8 cellular contexts compared by ENCODE assay signal in genomic region chr17:80082403-80083135, GRCh38.
A peak's percentile ranks its signal among the peaks of the same experiment; 100 is the strongest.
DNase-seq lines count a peak whose midpoint lies in the region; ATAC-seq and TF ChIP-seq lines count a peak whose summit lies in the region.

No MANE protein-coding gene starts in this region.

- DNase-seq in NCI-H2029 (lab: John Stamatoyannopoulos, UW) (peak; percentile 49), T-helper 22 cell (ENCODE audit: low read depth) (peak; percentile 13), astrocyte of the hippocampus (ENCODE audit: low read depth, low spot score) (peak; percentile 85), iPS DF 19.7 (ENCODE audit: low read depth, low spot score) (peak; percentile 54)
- peak; percentile 28 to 60 for DNase-seq in stimulated activated CD4-positive, alpha-beta T cell treated with anti-CD3 and anti-CD28 coated beads, Interleukin-12 subunit alpha, Interleukin-12 subunit beta, amount 100 ng/mL, for 24 hours (ENCODE audit: low read depth in 2 of 2)

- ATAC-seq in HG03342 (IDR thresholded peaks at IDR 0.05; ENCODE audit: unreplicated experiment): no peak
- ATAC-seq in GM18502 (IDR thresholded peaks at IDR 0.05; ENCODE audit: poor library complexity, unreplicated experiment): no peak

- peak; percentile 77 for TF ChIP-seq CTCF in GM12872 (IDR thresholded peaks at IDR 0.05; ENCODE audit: insufficient read depth, low read depth, low read length)

Comparison
In these comparisons a context has a peak if more than half of its experiments do, and no peak if none do; other contexts are left out.
1. DNase-seq: peak in every context shown above with its lines; median percentile 85 in astrocyte of the hippocampus; 54 in iPS DF 19.7; 49 in NCI-H2029; 44 in stimulated activated CD4-positive, alpha-beta T cell treated with anti-CD3 and anti-CD28 coated beads, Interleukin-12 subunit alpha, Interleukin-12 subunit beta, amount 100 ng/mL, for 24 hours; 13 in T-helper 22 cell.